In genomic region chr13:30395192-30396158, GRCh38 we compare ENCODE assay signal across 1 cellular context.
TF ChIP-seq lines count a peak whose summit lies in the region.

No MANE protein-coding gene starts in this region.

TF ChIP-seq in endothelial cell of umbilical vein, 7 proteins besides CTCF, POLR2A, EP300 and RAD21:
- peak; percentile 98 for TF ChIP-seq MAX (IDR thresholded peaks at IDR 0.05; ENCODE audit: insufficient read depth, insufficient read length)
- TF ChIP-seq POLR2AphosphoS5 (IDR thresholded peaks at IDR 0.05; ENCODE audit: insufficient read depth, low read depth, low read length) = peak; percentile 25
- no peak for TF ChIP-seq EZH2 (IDR thresholded peaks at IDR 0.05; ENCODE audit: borderline replicate concordance, low read depth, low read length, severe bottlenecking)
- no peak for TF ChIP-seq FOS (IDR thresholded peaks at IDR 0.05; ENCODE audit: borderline replicate concordance, insufficient read depth, low read length)
- TF ChIP-seq MYC (IDR thresholded peaks at IDR 0.05; ENCODE audit: low read depth, low read length) = no peak
